Comparison of ENCODE assay signal across 12 cellular contexts in the genomic region with DNA sequence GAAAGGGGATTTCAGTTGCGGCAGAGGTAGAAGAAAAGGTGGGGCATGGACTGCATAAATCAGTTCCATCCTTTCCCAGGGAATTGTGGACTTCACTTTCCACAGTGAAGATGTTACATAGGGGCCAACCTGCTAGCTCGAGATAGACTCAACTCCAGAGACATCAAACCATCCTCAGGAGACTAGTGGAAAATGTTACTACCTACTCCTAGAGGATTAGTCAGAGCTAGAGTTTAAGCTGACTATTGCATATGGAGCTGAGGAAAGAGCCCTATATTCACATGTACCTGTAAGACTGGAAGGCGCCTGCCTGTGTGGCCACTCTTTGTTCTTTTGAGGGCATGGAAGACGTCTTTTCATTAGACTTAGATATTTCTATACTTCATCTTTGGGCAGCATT.
DNase-seq lines count a peak whose midpoint lies in the region; ATAC-seq and TF ChIP-seq lines count a peak whose summit lies in the region.
"Had no signal": no experiment of that assay in that cellular context is flagged by ENCODE, and none has a peak within 500 bp of the region (broad histone marks: within the 10 kb centered on the region; RNA-seq: fewer than 3 reads in every experiment).

No MANE protein-coding gene starts in this region.

- no peak for TF ChIP-seq POLR2A in esophagus squamous epithelium (IDR thresholded peaks at IDR 0.05)
- no peak for TF ChIP-seq POLR2A in prostate gland (IDR thresholded peaks at IDR 0.05)
- TF ChIP-seq POLR2A in uterus (IDR thresholded peaks at IDR 0.05): no peak

- H3K4me1 ChIP-seq in left ventricle myocardium inferior (peaks cover 86% of the 10 kb centered on the region), esophagus squamous epithelium (peaks cover 0 to 40% (median 27%) of the 10 kb centered on the region in 3 donors), prostate gland (replicated peaks) (no peaks in the 10 kb centered on the region), uterus (peaks cover 7 to 17% of the 10 kb centered on the region in 2 donors)

- H3K36me3 ChIP-seq in left ventricle myocardium inferior: peaks cover 92% of the 10 kb centered on the region
- peaks cover 22 to 97% (median 35%) of the 10 kb centered on the region in 3 donors for H3K36me3 ChIP-seq in esophagus squamous epithelium
- H3K36me3 ChIP-seq in prostate gland: peaks cover 0 to 4% of the 10 kb centered on the region in 2 donors
- no peaks in the 10 kb centered on the region for H3K36me3 ChIP-seq in uterus
- peaks cover 100% of the 10 kb centered on the region for H3K36me3 ChIP-seq in WERI-Rb-1

- no peak for ATAC-seq in Right ventricle myocardium inferior

- TF ChIP-seq CTCF in left ventricle myocardium inferior (IDR thresholded peaks at IDR 0.05; ENCODE audit: borderline replicate concordance) (no peak), esophagus squamous epithelium (IDR thresholded peaks at IDR 0.05) (no peak), prostate gland (IDR thresholded peaks at IDR 0.05) (no peak), uterus (IDR thresholded peaks at IDR 0.05) (no peak), WERI-Rb-1 (IDR thresholded peaks at IDR 0.05; ENCODE audit: low read depth, low read length) (no peak)

- H3K27me3 ChIP-seq in left ventricle myocardium inferior (ENCODE audit: low read depth): no peaks in the 10 kb centered on the region
- H3K27me3 ChIP-seq in esophagus squamous epithelium: no peaks in the 10 kb centered on the region
- H3K27me3 ChIP-seq in prostate gland (replicated peaks; ENCODE audit: insufficient read depth): no peaks in the 10 kb centered on the region
- H3K27me3 ChIP-seq in uterus: no peaks in the 10 kb centered on the region
- H3K27me3 ChIP-seq in WERI-Rb-1 (ENCODE audit: insufficient read depth, low read depth, severe bottlenecking): no peaks in the 10 kb centered on the region
- H3K27me3 ChIP-seq: cardiac muscle cell had no signal

- DNase-seq in left ventricle myocardium inferior (no peak), Right ventricle myocardium inferior (ENCODE audit: missing footprints) (no peak), esophagus squamous epithelium (lab: John Stamatoyannopoulos, UW) (no peak), prostate gland (ENCODE audit: low spot score) (no peak), uterus (no peak), WERI-Rb-1 (no peak), superior temporal gyrus (ENCODE audit: extremely low spot score) (no peak), HEK293T (ENCODE audit: extremely low spot score) (no peak)
- DNase-seq: erythroblast; NK-92 treated with Interleukin-12 subunit alpha and Interleukin-12 subunit beta, amount 100 ng/mL, for 24 hours had no signal

- intact Hi-C loops in left ventricle myocardium inferior (cut with micrococcal nuclease): no loop called here
- intact Hi-C loops in Right ventricle myocardium inferior (cut with DNase I): loop anchor here (5.0 kb wide), 1 partner anchor 223 kb away; no protein-coding TSS in a partner anchor
- intact Hi-C loops in esophagus squamous epithelium (cut with DNase I): no loop called here
- intact Hi-C loops in prostate gland (cut with DNase I): loop anchor here (5.0 to 10.0 kb wide), 3 partner anchors 108 to 431 kb away; no protein-coding TSS in a partner anchor
- intact Hi-C loops in uterus (cut with DNase I; ENCODE audit: low total_unique reads): loop anchor here (5.0 kb wide), 1 partner anchor 112 kb away; no protein-coding TSS in a partner anchor

- 82 to 86% methylated on average over 4 of the region's 4 CpGs for WGBS in esophagus squamous epithelium, 2 donors
- WGBS in prostate gland: 77% methylated on average over 4 of the region's 4 CpGs

- POLR2A ChIA-PET in HEK293T (lab: Yijun Ruan, JAX): no interaction called here

- H3K27ac ChIP-seq in left ventricle myocardium inferior (replicated peaks) (peak overlapping the region; percentile 88), esophagus squamous epithelium (peak overlapping the region; percentile 21 to 88 (median 84)), prostate gland (peak overlapping the region; percentile 35 to 63), uterus (peak overlapping the region; percentile 88 to 98), WERI-Rb-1 (no peak overlapping the region)
- H3K27ac ChIP-seq: VCaP had no signal

- H3K4me3 ChIP-seq in left ventricle myocardium inferior (peak overlapping the region; percentile 48), esophagus squamous epithelium (no peak overlapping the region), prostate gland (no peak overlapping the region), uterus (no peak overlapping the region), WERI-Rb-1 (ENCODE audit: low read depth, low read length) (no peak overlapping the region)
- H3K4me3 ChIP-seq: cardiac muscle cell had no signal

- H3K9me3 ChIP-seq in left ventricle myocardium inferior (replicated peaks) (no peaks in the 10 kb centered on the region), esophagus squamous epithelium (no peaks in the 10 kb centered on the region), prostate gland (no peaks in the 10 kb centered on the region), uterus (no peaks in the 10 kb centered on the region), WERI-Rb-1 (ENCODE audit: severe bottlenecking) (no peaks in the 10 kb centered on the region)

- CTCF ChIA-PET in HEK293T (lab: Yijun Ruan, JAX): no interaction called here

TF ChIP-seq in HEK293T, 16 proteins besides CTCF, POLR2A, EP300 and RAD21:
- no peak for TF ChIP-seq LEF1 (IDR thresholded peaks at IDR 0.05; ENCODE audit: borderline replicate concordance)
- TF ChIP-seq FOXA1 (IDR thresholded peaks at IDR 0.05): no peak
- TF ChIP-seq HDGF (IDR thresholded peaks at IDR 0.05; ENCODE audit: borderline replicate concordance): no peak
- no peak for TF ChIP-seq FOXK2 (IDR thresholded peaks at IDR 0.05)
- no peak for TF ChIP-seq CTBP1 (IDR thresholded peaks at IDR 0.05; ENCODE audit: borderline replicate concordance)
- no peak for TF ChIP-seq BHLHE40 (IDR thresholded peaks at IDR 0.05; ENCODE audit: borderline replicate concordance)

Comparison
In these comparisons a context has a peak if more than half of its experiments do, and no peak if none do; other contexts are left out.
1. intact Hi-C loops: an anchor here in Right ventricle myocardium inferior (5.0 kb wide), prostate gland (5.0 to 10.0 kb wide) and uterus (5.0 kb wide); none called in left ventricle myocardium inferior and esophagus squamous epithelium.